23 cellular contexts compared by ENCODE assay signal in genomic region chr13:27020415-27020814, GRCh38.
"Had no signal": no experiment of that assay in that cellular context is flagged by ENCODE, and none has a peak within 500 bp of the region (broad histone marks: within the 10 kb centered on the region; RNA-seq: fewer than 3 reads in every experiment).

No MANE protein-coding gene starts in this region.

- H3K36me3 Mint-ChIP-seq: activated naive CD4-positive, alpha-beta T cell treated with anti-CD3 and anti-CD28 coated beads, Interleukin-2, amount 10 ng/mL, durations not matched to agents 7 days and 5 days; memory B cell; natural killer cell treated with Interleukin-12 subunit alpha and Interleukin-12 subunit beta and Interleukin-15 and Interleukin-18, amount 100 ng/mL, for 72 hours; WTC11 had no signal

- H3K27ac Mint-ChIP-seq: activated naive CD4-positive, alpha-beta T cell treated with anti-CD3 and anti-CD28 coated beads, Interleukin-2, amount 10 ng/mL, durations not matched to agents 7 days and 5 days; dendritic cell treated with granulocyte-macrophage colony-stimulating factor and Interleukin-4, amounts not matched to agents 40 ng/mL and 50 ng/mL, for 4 days; memory B cell; natural killer cell treated with Interleukin-12 subunit alpha and Interleukin-12 subunit beta and Interleukin-15 and Interleukin-18, amount 100 ng/mL, for 72 hours; stimulated activated naive CD8-positive, alpha-beta T cell treated with anti-CD3 and anti-CD28 coated beads, Interleukin-15, Interleukin-2, amounts not matched to agents 100 ng/mL and 50 ng/mL, for 24 hours; WTC11 had no signal

- H3K27me3 Mint-ChIP-seq: dendritic cell treated with granulocyte-macrophage colony-stimulating factor and Interleukin-4, amounts not matched to agents 40 ng/mL and 50 ng/mL, for 4 days; stimulated activated naive CD8-positive, alpha-beta T cell treated with anti-CD3 and anti-CD28 coated beads, Interleukin-15, Interleukin-2, amounts not matched to agents 100 ng/mL and 50 ng/mL, for 24 hours had no signal

- H3K9me3 Mint-ChIP-seq: activated naive CD4-positive, alpha-beta T cell treated with anti-CD3 and anti-CD28 coated beads, Interleukin-2, amount 10 ng/mL, durations not matched to agents 7 days and 5 days; dendritic cell treated with granulocyte-macrophage colony-stimulating factor and Interleukin-4, amounts not matched to agents 40 ng/mL and 50 ng/mL, for 4 days; memory B cell; natural killer cell treated with Interleukin-12 subunit alpha and Interleukin-12 subunit beta and Interleukin-15 and Interleukin-18, amount 100 ng/mL, for 72 hours; stimulated activated naive CD8-positive, alpha-beta T cell treated with anti-CD3 and anti-CD28 coated beads, Interleukin-15, Interleukin-2, amounts not matched to agents 100 ng/mL and 50 ng/mL, for 24 hours had no signal

- H3K36me3 ChIP-seq: cardiac muscle cell, neutrophil, pancreas, suprapubic skin, upper lobe of left lung had no signal

- DNase-seq: activated effector memory CD4-positive, alpha-beta T cell treated with Interleukin-2 at 50 U/mL for 16 hours; activated naive CD4-positive, alpha-beta T cell treated with anti-CD3 and anti-CD28 coated beads, Interleukin-2, amount 10 ng/mL, durations not matched to agents 7 days and 5 days; activated T-cell treated with anti-CD3 and anti-CD28 coated beads, Interleukin-2, amount 50 U/mL, for 48 hours; effector CD8-positive, alpha-beta T cell; erythroblast; foreskin keratinocyte; glutamatergic neuron; right cardiac atrium; stimulated activated CD4-positive, alpha-beta T cell treated with anti-CD3 and anti-CD28 coated beads, Interleukin-1b, Interleukin-23, amount 100 ng/mL, for 48 hours; T-helper 1 cell; upper lobe of left lung had no signal

- H3K4me1 Mint-ChIP-seq: activated naive CD4-positive, alpha-beta T cell treated with anti-CD3 and anti-CD28 coated beads, Interleukin-2, amount 10 ng/mL, durations not matched to agents 7 days and 5 days had no signal

- H3K4me3 ChIP-seq: body of pancreas, cardiac muscle cell, hepatocyte, pancreas, skin epidermis, suprapubic skin, upper lobe of left lung had no signal

- H2AFZ ChIP-seq: hepatocyte had no signal

- H3K4me3 Mint-ChIP-seq: activated naive CD4-positive, alpha-beta T cell treated with anti-CD3 and anti-CD28 coated beads, Interleukin-2, amount 10 ng/mL, durations not matched to agents 7 days and 5 days; dendritic cell treated with granulocyte-macrophage colony-stimulating factor and Interleukin-4, amounts not matched to agents 40 ng/mL and 50 ng/mL, for 4 days; memory B cell; natural killer cell treated with Interleukin-12 subunit alpha and Interleukin-12 subunit beta and Interleukin-15 and Interleukin-18, amount 100 ng/mL, for 72 hours; stimulated activated naive CD8-positive, alpha-beta T cell treated with anti-CD3 and anti-CD28 coated beads, Interleukin-15, Interleukin-2, amounts not matched to agents 100 ng/mL and 50 ng/mL, for 24 hours; WTC11 had no signal

- H3K4me1 ChIP-seq: foreskin keratinocyte, pancreas, suprapubic skin had no signal

- H3K27me3 ChIP-seq: body of pancreas, cardiac muscle cell, hepatocyte, neutrophil, pancreas, suprapubic skin, upper lobe of left lung had no signal

- H3K9me3 ChIP-seq: body of pancreas, neutrophil, pancreas, suprapubic skin, upper lobe of left lung had no signal

- H3K27ac ChIP-seq: cardiac muscle cell, foreskin keratinocyte, hepatocyte, neutrophil, skin epidermis, suprapubic skin had no signal

- H3K4me2 ChIP-seq: hepatocyte had no signal

- ATAC-seq: foreskin keratinocyte; natural killer cell treated with Interleukin-12 subunit alpha and Interleukin-12 subunit beta and Interleukin-15 and Interleukin-18, amount 100 ng/mL, for 72 hours; right cardiac atrium; WTC11 had no signal
